In genomic region chr13:33817513-33817842, GRCh38 we compare ENCODE assay signal across 8 cellular contexts. TPM values are rescaled to one million over a fixed set of nuclear protein-coding genes. Genes with fewer than 3 reads are reported as not detected.
A peak's percentile ranks its signal among the peaks of the same experiment; 100 is the strongest.
DNase-seq lines count a peak whose midpoint lies in the region; ATAC-seq, FAIRE-seq and TF ChIP-seq lines count a peak whose summit lies in the region.

No MANE protein-coding gene starts in this region.

- dilution Hi-C loops in endothelial cell of umbilical vein (cut with MboI; ENCODE audit: extremely low pct_ligation_motif_present, low sequenced_read_pairs): no loop called here

- 26 to 36% (median 31%) methylated on average over 3 of the region's 3 CpGs for WGBS in psoas muscle, 3 donors

- TF ChIP-seq POLR2A in endothelial cell of umbilical vein (IDR thresholded peaks at IDR 0.05; ENCODE audit: low read depth, low read length): no peak

- peak overlapping the region; percentile 86 for H3K9ac ChIP-seq in NT2/D1 (ENCODE audit: insufficient read length, low read depth)
- peak overlapping the region; percentile 98 for H3K9ac ChIP-seq in endothelial cell of umbilical vein (replicated peaks; ENCODE audit: extremely low read depth, insufficient read depth, low read length)

- no peak for TF ChIP-seq CTCF in left ventricle myocardium inferior (IDR thresholded peaks at IDR 0.05; ENCODE audit: borderline replicate concordance)
- no peak for TF ChIP-seq CTCF in endothelial cell of umbilical vein (IDR thresholded peaks at IDR 0.05; ENCODE audit: extremely low read depth in 1 of 2, insufficient read depth in 1 of 2, low read depth in 1 of 2, low read length in 2 of 2)
- no peak for TF ChIP-seq CTCF in psoas muscle (IDR thresholded peaks at IDR 0.05)

- BruUV-seq in endothelial cell of umbilical vein (replicated peaks; lab: Mats Ljungman, UMichigan): TSS peak; percentile 98

- H3K9me1 ChIP-seq in endothelial cell of umbilical vein (replicated peaks; ENCODE audit: control insufficient read depth, extremely low read depth, insufficient read depth, low read length): no peaks in the 10 kb centered on the region

- H3K9me3 ChIP-seq in left ventricle myocardium inferior (replicated peaks) (no peaks in the 10 kb centered on the region), NT2/D1 (ENCODE audit: insufficient read depth, low read length) (no peaks in the 10 kb centered on the region), endothelial cell of umbilical vein (replicated peaks; ENCODE audit: control insufficient read depth, insufficient read depth, low read length) (no peaks in the 10 kb centered on the region), psoas muscle (no peaks in the 10 kb centered on the region)

- intact Hi-C loops in left ventricle myocardium inferior (cut with micrococcal nuclease): no loop called here
- intact Hi-C loops in left cardiac atrium (cut with DNase I): no loop called here
- intact Hi-C loops in endothelial cell of umbilical vein (cut with micrococcal nuclease): loop anchor here (5.0 kb wide), 1 partner anchor 340 kb away; no protein-coding TSS in a partner anchor
- intact Hi-C loops in psoas muscle (cut with DNase I): no loop called here

- ATAC-seq in left cardiac atrium: no peak
- ATAC-seq in psoas muscle: peak in 2 of 4 donors; percentile 18 to 22
- ATAC-seq in GM18873 (IDR thresholded peaks at IDR 0.05; ENCODE audit: low FRiP score, unreplicated experiment): no peak

- POLR2A ChIA-PET in endothelial cell of umbilical vein (lab: Charles Lee): no interaction called here

- H3K4me2 ChIP-seq in endothelial cell of umbilical vein (ENCODE audit: insufficient read depth, low read length): peak overlapping the region; percentile 94

- peak overlapping the region; percentile 92 for H2AFZ ChIP-seq in endothelial cell of umbilical vein (ENCODE audit: low read depth, low read length)

- no peaks in the 10 kb centered on the region for H4K20me1 ChIP-seq in endothelial cell of umbilical vein (replicated peaks; ENCODE audit: control insufficient read depth, extremely low read depth, insufficient read depth, low read length)

- H3K36me3 ChIP-seq in left ventricle myocardium inferior: no peaks in the 10 kb centered on the region
- H3K36me3 ChIP-seq in NT2/D1 (ENCODE audit: insufficient read depth, insufficient read length, low read length): peaks cover 26% of the 10 kb centered on the region
- H3K36me3 ChIP-seq in endothelial cell of umbilical vein (ENCODE audit: control insufficient read depth in 2 of 2, extremely low read depth in 1 of 2, insufficient read depth in 2 of 2, low read length in 2 of 2): no peaks in the 10 kb centered on the region
- H3K36me3 ChIP-seq in psoas muscle (ENCODE audit: insufficient read depth in 1 of 2, low read depth in 1 of 2): peaks cover 3 to 14% of the 10 kb centered on the region in 2 donors

- peak overlapping the region; percentile 72 for H3K27ac ChIP-seq in left ventricle myocardium inferior (replicated peaks)
- peak overlapping the region; percentile 85 for H3K27ac ChIP-seq in endothelial cell of umbilical vein (ENCODE audit: insufficient read depth, low read depth, low read length)
- peak overlapping the region; percentile 69 for H3K27ac ChIP-seq in psoas muscle

- H3K27me3 ChIP-seq in left ventricle myocardium inferior (ENCODE audit: low read depth): no peaks in the 10 kb centered on the region
- H3K27me3 ChIP-seq in NT2/D1 (ENCODE audit: insufficient read depth, insufficient read length): no peaks in the 10 kb centered on the region
- no peaks in the 10 kb centered on the region for H3K27me3 ChIP-seq in endothelial cell of umbilical vein (ENCODE audit: control insufficient read depth in 2 of 2, insufficient read depth in 2 of 2, low read length in 2 of 2)
- no peaks in the 10 kb centered on the region for H3K27me3 ChIP-seq in psoas muscle (ENCODE audit: insufficient read depth in 3 of 3, low read length in 2 of 3)

- DNase-seq in left ventricle myocardium inferior (no peak), left cardiac atrium (no peak), NT2/D1 (ENCODE audit: low read depth, low spot score) (no peak), endothelial cell of umbilical vein (ENCODE audit: low read depth, low spot score) (no peak), psoas muscle (no peak), NCI-H1105 (lab: John Stamatoyannopoulos, UW) (no peak), T1000 (lab: John Stamatoyannopoulos, UW) (no peak)

- CTCF ChIA-PET in endothelial cell of umbilical vein (lab: Charles Lee): interaction anchor here (0.6 to 1.7 kb wide), 5 partner anchors 8 to 113 kb away, joined by 3 to 5 read pairs (median 4); no protein-coding TSS in a partner anchor

- FAIRE-seq in endothelial cell of umbilical vein (lab: Jason Lieb, UNC): no peak

- H3K79me2 ChIP-seq in endothelial cell of umbilical vein (ENCODE audit: control insufficient read depth, insufficient read depth, low read length): peaks cover 24% of the 10 kb centered on the region

- peaks cover 18% of the 10 kb centered on the region for H3K4me1 ChIP-seq in left ventricle myocardium inferior
- no peaks in the 10 kb centered on the region for H3K4me1 ChIP-seq in NT2/D1 (ENCODE audit: insufficient read depth, insufficient read length)
- H3K4me1 ChIP-seq in endothelial cell of umbilical vein (ENCODE audit: control insufficient read depth, extremely low read depth, insufficient read depth, low read length): peaks cover 9% of the 10 kb centered on the region
- no peaks in the 10 kb centered on the region for H3K4me1 ChIP-seq in psoas muscle

- H3K4me3 ChIP-seq in left ventricle myocardium inferior (peak overlapping the region; percentile 75), NT2/D1 (ENCODE audit: insufficient read length, low read depth) (peak overlapping the region; percentile 90), endothelial cell of umbilical vein (replicated peaks in 1 of 3; ENCODE audit: insufficient read depth in 1 of 3, low read depth in 1 of 3, low read length in 3 of 3) (peak overlapping the region; percentile 65 to 99 (median 99)), psoas muscle (peak overlapping the region; percentile 86)

TF ChIP-seq in endothelial cell of umbilical vein, 7 proteins besides CTCF, POLR2A, EP300 and RAD21:
- TF ChIP-seq EZH2 (IDR thresholded peaks at IDR 0.05; ENCODE audit: borderline replicate concordance, low read depth, low read length, severe bottlenecking): no peak
- TF ChIP-seq MYC (IDR thresholded peaks at IDR 0.05; ENCODE audit: low read depth, low read length): no peak
- no peak for TF ChIP-seq GATA2 (IDR thresholded peaks at IDR 0.05; ENCODE audit: insufficient read depth, insufficient read length, low read depth, low read length)
- TF ChIP-seq POLR2AphosphoS5 (IDR thresholded peaks at IDR 0.05; ENCODE audit: insufficient read depth, low read depth, low read length): no peak
- TF ChIP-seq MAX (IDR thresholded peaks at IDR 0.05; ENCODE audit: insufficient read depth, insufficient read length): no peak
- TF ChIP-seq JUN (IDR thresholded peaks at IDR 0.05; ENCODE audit: borderline replicate concordance, insufficient read depth, insufficient read length, low read depth): no peak
TF ChIP-seq in endothelial cell of umbilical vein: peak in this region for 0.

RNA-seq across cellular contexts. Expression of gene RFC3, which starts 0.5 kb away (rescaled TPM):
- 4.2 TPM for total RNA-seq in left ventricle myocardium inferior
- total RNA-seq in left cardiac atrium: 1 to 10 TPM; 5.2 to 5.6 TPM
- total RNA-seq in endothelial cell of umbilical vein: 17.9 and 19.5 TPM in 2 replicates
- polyA plus RNA-seq in endothelial cell of umbilical vein: 5.2 and 7.3 TPM in 2 replicates
- 10.9 and 14.4 TPM in 2 replicates for polyA plus RNA-seq in endothelial cell of umbilical vein (2011; cell fraction: cytosol; rRNA removed)
- polyA plus RNA-seq in endothelial cell of umbilical vein (2011; cell fraction: nucleus; rRNA removed): 17.3 and 33.9 TPM in 2 replicates
- polyA plus RNA-seq in endothelial cell of umbilical vein (2012): 8.5 and 17.8 TPM in 2 replicates
- 9.8 and 11.5 TPM in 2 replicates for polyA minus RNA-seq in endothelial cell of umbilical vein
- 29.4 TPM for polyA minus RNA-seq in endothelial cell of umbilical vein (2011; cell fraction: cytosol; rRNA and poly(A)+ RNA removed)
- polyA minus RNA-seq in endothelial cell of umbilical vein (2011; cell fraction: nucleus; rRNA and poly(A)+ RNA removed): 28.1 and 45.2 TPM in 2 replicates
- total RNA-seq in psoas muscle: 1 to 10 TPM; 2.1 to 2.9 (median 2.6) TPM
- polyA plus RNA-seq in psoas muscle: 1 to 10 TPM; 1.6 to 3.8 (median 3.3) TPM
